ENCODE assay signal across 1 cellular context in the genomic region with DNA sequence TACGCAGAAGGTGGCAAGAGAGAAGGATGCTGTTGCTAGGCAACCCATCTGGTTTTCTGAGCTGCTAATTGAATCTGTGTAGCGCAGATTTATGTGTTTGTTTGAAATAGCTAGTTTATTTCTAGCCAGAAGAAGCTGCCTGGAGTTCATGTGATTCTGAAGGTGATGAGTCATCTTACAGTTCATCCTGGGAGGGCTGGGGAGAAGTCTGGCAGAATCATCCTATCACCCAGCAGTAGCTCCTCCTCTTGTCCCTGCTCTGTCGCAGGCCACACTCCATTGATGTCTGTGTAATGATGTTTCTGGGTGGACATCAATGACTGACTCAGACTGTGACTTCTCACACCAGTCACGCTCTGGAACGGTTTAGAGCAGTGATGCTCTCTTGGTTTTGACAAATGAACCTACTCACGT.
A peak's percentile ranks its signal among the peaks of the same experiment; 100 is the strongest.
TF ChIP-seq lines count a peak whose summit lies in the region.

No MANE protein-coding gene starts in this region.

TF ChIP-seq in K562, 482 proteins besides CTCF, POLR2A, EP300 and RAD21 (continues in another document):
- peak; percentile 74 for TF ChIP-seq C11orf30 (IDR thresholded peaks at IDR 0.05; ENCODE audit: low read depth)
- no peak for TF ChIP-seq TAL1 (IDR thresholded peaks at IDR 0.05)
- TF ChIP-seq SMARCA4 (IDR thresholded peaks at IDR 0.05): 0 out of 2 replicates have a peak, but pooled peaks have one; percentile 20
- TF ChIP-seq, protein P1, sequence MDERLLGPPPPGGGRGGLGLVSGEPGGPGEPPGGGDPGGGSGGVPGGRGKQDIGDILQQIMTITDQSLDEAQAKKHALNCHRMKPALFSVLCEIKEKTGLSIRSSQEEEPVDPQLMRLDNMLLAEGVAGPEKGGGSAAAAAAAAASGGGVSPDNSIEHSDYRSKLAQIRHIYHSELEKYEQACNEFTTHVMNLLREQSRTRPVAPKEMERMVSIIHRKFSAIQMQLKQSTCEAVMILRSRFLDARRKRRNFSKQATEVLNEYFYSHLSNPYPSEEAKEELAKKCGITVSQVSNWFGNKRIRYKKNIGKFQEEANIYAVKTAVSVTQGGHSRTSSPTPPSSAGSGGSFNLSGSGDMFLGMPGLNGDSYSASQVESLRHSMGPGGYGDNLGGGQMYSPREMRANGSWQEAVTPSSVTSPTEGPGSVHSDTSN (CRISPR knock-in tag; IDR thresholded peaks at IDR 0.05; ENCODE audit: low read depth): no peak
- TF ChIP-seq, protein P1 (tag; conservative IDR thresholded peaks at IDR 0.05; ENCODE audit: low read depth): peak; percentile 68
- TF ChIP-seq KAT7 (CRISPR knock-in tag; IDR thresholded peaks at IDR 0.05; ENCODE audit: borderline replicate concordance): no peak
- TF ChIP-seq NFE2L1 (tag; IDR thresholded peaks at IDR 0.05; ENCODE audit: borderline replicate concordance, low read depth): peak; percentile 49; the same call in 1 of the 2 replicates
- TF ChIP-seq, protein P2, sequence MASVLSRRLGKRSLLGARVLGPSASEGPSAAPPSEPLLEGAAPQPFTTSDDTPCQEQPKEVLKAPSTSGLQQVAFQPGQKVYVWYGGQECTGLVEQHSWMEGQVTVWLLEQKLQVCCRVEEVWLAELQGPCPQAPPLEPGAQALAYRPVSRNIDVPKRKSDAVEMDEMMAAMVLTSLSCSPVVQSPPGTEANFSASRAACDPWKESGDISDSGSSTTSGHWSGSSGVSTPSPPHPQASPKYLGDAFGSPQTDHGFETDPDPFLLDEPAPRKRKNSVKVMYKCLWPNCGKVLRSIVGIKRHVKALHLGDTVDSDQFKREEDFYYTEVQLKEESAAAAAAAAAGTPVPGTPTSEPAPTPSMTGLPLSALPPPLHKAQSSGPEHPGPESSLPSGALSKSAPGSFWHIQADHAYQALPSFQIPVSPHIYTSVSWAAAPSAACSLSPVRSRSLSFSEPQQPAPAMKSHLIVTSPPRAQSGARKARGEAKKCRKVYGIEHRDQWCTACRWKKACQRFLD (CRISPR knock-in tag; IDR thresholded peaks at IDR 0.05): no peak
- TF ChIP-seq CBX1 (IDR thresholded peaks at IDR 0.05; ENCODE audit: low read depth): no peak
- TF ChIP-seq NCOA4 (IDR thresholded peaks at IDR 0.05; ENCODE audit: partially characterized antibody): no peak
- TF ChIP-seq, protein P3, sequence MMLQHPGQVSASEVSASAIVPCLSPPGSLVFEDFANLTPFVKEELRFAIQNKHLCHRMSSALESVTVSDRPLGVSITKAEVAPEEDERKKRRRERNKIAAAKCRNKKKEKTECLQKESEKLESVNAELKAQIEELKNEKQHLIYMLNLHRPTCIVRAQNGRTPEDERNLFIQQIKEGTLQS (IDR thresholded peaks at IDR 0.05): peak; percentile 94
- TF ChIP-seq, protein P3 (CRISPR knock-in tag; conservative IDR thresholded peaks at IDR 0.05): no peak
- no peak for TF ChIP-seq ATF1 (CRISPR knock-in tag; IDR thresholded peaks at IDR 0.05)
- no peak for TF ChIP-seq ATF1 (tag; IDR thresholded peaks at IDR 0.05)
- TF ChIP-seq, protein P4, sequence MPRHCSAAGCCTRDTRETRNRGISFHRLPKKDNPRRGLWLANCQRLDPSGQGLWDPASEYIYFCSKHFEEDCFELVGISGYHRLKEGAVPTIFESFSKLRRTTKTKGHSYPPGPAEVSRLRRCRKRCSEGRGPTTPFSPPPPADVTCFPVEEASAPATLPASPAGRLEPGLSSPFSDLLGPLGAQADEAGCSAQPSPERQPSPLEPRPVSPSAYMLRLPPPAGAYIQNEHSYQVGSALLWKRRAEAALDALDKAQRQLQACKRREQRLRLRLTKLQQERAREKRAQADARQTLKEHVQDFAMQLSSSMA (CRISPR knock-in tag; IDR thresholded peaks at IDR 0.05): no peak
- TF ChIP-seq EP400 (IDR thresholded peaks at IDR 0.05): no peak
- TF ChIP-seq KDM1A (IDR thresholded peaks at IDR 0.05): peak; percentile 89 to 91
- TF ChIP-seq, protein P5, sequence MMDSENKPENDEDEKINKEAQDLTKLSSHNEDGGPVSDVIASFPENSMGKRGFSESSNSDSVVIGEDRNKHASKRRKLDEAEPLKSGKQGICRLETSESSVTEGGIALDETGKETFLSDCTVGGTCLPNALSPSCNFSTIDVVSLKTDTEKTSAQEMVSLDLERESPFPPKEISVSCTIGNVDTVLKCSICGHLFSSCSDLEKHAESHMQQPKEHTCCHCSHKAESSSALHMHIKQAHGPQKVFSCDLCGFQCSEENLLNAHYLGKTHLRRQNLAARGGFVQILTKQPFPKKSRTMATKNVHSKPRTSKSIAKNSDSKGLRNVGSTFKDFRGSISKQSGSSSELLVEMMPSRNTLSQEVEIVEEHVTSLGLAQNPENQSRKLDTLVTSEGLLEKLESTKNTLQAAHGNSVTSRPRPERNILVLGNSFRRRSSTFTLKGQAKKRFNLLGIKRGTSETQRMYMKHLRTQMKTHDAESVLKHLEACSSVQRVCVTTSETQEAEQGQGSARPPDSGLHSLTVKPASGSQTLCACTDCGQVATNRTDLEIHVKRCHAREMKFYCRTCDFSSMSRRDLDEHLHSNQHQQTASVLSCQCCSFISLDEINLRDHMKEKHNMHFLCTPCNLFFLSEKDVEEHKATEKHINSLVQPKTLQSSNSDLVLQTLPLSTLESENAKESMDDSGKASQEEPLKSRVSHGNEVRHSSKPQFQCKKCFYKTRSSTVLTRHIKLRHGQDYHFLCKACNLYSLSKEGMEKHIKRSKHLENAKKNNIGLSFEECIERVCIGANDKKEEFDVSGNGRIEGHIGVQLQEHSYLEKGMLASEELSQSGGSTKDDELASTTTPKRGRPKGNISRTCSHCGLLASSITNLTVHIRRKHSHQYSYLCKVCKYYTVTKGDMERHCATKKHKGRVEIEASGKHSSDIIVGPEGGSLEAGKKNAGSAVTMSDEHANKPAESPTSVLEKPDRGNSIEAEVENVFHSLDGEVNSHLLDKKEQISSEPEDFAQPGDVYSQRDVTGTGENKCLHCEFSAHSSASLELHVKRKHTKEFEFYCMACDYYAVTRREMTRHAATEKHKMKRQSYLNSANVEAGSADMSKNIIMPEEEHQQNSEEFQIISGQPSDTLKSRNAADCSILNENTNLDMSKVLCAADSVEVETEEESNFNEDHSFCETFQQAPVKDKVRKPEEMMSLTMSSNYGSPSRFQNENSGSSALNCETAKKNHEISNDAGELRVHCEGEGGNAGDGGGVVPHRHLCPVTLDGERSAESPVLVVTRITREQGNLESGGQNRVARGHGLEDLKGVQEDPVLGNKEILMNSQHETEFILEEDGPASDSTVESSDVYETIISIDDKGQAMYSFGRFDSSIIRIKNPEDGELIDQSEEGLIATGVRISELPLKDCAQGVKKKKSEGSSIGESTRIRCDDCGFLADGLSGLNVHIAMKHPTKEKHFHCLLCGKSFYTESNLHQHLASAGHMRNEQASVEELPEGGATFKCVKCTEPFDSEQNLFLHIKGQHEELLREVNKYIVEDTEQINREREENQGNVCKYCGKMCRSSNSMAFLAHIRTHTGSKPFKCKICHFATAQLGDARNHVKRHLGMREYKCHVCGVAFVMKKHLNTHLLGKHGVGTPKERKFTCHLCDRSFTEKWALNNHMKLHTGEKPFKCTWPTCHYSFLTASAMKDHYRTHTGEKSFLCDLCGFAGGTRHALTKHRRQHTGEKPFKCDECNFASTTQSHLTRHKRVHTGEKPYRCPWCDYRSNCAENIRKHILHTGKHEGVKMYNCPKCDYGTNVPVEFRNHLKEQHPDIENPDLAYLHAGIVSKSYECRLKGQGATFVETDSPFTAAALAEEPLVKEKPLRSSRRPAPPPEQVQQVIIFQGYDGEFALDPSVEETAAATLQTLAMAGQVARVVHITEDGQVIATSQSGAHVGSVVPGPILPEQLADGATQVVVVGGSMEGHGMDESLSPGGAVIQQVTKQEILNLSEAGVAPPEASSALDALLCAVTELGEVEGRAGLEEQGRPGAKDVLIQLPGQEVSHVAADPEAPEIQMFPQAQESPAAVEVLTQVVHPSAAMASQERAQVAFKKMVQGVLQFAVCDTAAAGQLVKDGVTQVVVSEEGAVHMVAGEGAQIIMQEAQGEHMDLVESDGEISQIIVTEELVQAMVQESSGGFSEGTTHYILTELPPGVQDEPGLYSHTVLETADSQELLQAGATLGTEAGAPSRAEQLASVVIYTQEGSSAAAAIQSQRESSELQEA (IDR thresholded peaks at IDR 0.05; ENCODE audit: low read depth): no peak
- TF ChIP-seq RB1 (IDR thresholded peaks at IDR 0.05; ENCODE audit: low read depth): no peak
- TF ChIP-seq, protein P6, sequence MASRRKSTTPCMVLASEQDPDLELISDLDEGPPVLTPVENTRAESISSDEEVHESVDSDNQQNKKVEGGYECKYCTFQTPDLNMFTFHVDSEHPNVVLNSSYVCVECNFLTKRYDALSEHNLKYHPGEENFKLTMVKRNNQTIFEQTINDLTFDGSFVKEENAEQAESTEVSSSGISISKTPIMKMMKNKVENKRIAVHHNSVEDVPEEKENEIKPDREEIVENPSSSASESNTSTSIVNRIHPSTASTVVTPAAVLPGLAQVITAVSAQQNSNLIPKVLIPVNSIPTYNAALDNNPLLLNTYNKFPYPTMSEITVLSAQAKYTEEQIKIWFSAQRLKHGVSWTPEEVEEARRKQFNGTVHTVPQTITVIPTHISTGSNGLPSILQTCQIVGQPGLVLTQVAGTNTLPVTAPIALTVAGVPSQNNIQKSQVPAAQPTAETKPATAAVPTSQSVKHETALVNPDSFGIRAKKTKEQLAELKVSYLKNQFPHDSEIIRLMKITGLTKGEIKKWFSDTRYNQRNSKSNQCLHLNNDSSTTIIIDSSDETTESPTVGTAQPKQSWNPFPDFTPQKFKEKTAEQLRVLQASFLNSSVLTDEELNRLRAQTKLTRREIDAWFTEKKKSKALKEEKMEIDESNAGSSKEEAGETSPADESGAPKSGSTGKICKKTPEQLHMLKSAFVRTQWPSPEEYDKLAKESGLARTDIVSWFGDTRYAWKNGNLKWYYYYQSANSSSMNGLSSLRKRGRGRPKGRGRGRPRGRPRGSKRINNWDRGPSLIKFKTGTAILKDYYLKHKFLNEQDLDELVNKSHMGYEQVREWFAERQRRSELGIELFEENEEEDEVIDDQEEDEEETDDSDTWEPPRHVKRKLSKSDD (conservative IDR thresholded peaks at IDR 0.05; ENCODE audit: low read length): no peak
- no peak for TF ChIP-seq BMI1 (IDR thresholded peaks at IDR 0.05; ENCODE audit: low read length)
- peak; percentile 53; the same call in 1 of the 2 replicates for TF ChIP-seq MAFF (IDR thresholded peaks at IDR 0.05; ENCODE audit: low read length)
- TF ChIP-seq NFYB (IDR thresholded peaks at IDR 0.05; ENCODE audit: extremely low read depth, insufficient read length): no peak
- TF ChIP-seq RFX1 (IDR thresholded peaks at IDR 0.05): peak; percentile 93
- TF ChIP-seq PHB (CRISPR knock-in tag; IDR thresholded peaks at IDR 0.05): no peak
- TF ChIP-seq RBM34 (IDR thresholded peaks at IDR 0.05; ENCODE audit: borderline replicate concordance, insufficient read depth, low read length): no peak
- peak; percentile 69 for TF ChIP-seq JUNB (CRISPR knock-in tag; conservative IDR thresholded peaks at IDR 0.05)
- TF ChIP-seq CHD2 (IDR thresholded peaks at IDR 0.05; ENCODE audit: low read depth, low read length): no peak
- TF ChIP-seq, protein P7, sequence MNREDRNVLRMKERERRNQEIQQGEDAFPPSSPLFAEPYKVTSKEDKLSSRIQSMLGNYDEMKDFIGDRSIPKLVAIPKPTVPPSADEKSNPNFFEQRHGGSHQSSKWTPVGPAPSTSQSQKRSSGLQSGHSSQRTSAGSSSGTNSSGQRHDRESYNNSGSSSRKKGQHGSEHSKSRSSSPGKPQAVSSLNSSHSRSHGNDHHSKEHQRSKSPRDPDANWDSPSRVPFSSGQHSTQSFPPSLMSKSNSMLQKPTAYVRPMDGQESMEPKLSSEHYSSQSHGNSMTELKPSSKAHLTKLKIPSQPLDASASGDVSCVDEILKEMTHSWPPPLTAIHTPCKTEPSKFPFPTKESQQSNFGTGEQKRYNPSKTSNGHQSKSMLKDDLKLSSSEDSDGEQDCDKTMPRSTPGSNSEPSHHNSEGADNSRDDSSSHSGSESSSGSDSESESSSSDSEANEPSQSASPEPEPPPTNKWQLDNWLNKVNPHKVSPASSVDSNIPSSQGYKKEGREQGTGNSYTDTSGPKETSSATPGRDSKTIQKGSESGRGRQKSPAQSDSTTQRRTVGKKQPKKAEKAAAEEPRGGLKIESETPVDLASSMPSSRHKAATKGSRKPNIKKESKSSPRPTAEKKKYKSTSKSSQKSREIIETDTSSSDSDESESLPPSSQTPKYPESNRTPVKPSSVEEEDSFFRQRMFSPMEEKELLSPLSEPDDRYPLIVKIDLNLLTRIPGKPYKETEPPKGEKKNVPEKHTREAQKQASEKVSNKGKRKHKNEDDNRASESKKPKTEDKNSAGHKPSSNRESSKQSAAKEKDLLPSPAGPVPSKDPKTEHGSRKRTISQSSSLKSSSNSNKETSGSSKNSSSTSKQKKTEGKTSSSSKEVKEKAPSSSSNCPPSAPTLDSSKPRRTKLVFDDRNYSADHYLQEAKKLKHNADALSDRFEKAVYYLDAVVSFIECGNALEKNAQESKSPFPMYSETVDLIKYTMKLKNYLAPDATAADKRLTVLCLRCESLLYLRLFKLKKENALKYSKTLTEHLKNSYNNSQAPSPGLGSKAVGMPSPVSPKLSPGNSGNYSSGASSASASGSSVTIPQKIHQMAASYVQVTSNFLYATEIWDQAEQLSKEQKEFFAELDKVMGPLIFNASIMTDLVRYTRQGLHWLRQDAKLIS (CRISPR knock-in tag; IDR thresholded peaks at IDR 0.05): no peak
- no peak for TF ChIP-seq GABPA (tag; conservative IDR thresholded peaks at IDR 0.05; ENCODE audit: low read depth)
- peak; percentile 85 for TF ChIP-seq CTBP1 (IDR thresholded peaks at IDR 0.05; ENCODE audit: borderline replicate concordance)
- TF ChIP-seq, protein P8, sequence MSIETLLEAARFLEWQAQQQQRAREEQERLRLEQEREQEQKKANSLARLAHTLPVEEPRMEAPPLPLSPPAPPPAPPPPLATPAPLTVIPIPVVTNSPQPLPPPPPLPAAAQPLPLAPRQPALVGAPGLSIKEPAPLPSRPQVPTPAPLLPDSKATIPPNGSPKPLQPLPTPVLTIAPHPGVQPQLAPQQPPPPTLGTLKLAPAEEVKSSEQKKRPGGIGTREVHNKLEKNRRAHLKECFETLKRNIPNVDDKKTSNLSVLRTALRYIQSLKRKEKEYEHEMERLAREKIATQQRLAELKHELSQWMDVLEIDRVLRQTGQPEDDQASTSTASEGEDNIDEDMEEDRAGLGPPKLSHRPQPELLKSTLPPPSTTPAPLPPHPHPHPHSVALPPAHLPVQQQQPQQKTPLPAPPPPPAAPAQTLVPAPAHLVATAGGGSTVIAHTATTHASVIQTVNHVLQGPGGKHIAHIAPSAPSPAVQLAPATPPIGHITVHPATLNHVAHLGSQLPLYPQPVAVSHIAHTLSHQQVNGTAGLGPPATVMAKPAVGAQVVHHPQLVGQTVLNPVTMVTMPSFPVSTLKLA (conservative IDR thresholded peaks at IDR 0.05): 0 out of 4 replicates have a peak, but pooled peaks of 1 of the 2 experiments have one; percentile 10
- peak; percentile 91 for TF ChIP-seq FOSL1 (tag; conservative IDR thresholded peaks at IDR 0.05)
- TF ChIP-seq FOXA3 (CRISPR knock-in tag; conservative IDR thresholded peaks at IDR 0.05 in 1 of 2, IDR thresholded peaks at IDR 0.05 in 1 of 2): no peak
- TF ChIP-seq TOE1 (IDR thresholded peaks at IDR 0.05; ENCODE audit: borderline replicate concordance): no peak
- no peak for TF ChIP-seq TOE1 (CRISPR knock-in tag; IDR thresholded peaks at IDR 0.05; ENCODE audit: borderline replicate concordance, low read depth)
- peak; percentile 68 for TF ChIP-seq NFE2 (IDR thresholded peaks at IDR 0.05; ENCODE audit: low read depth)
